8 cellular contexts compared by ENCODE assay signal in the genomic region with DNA sequence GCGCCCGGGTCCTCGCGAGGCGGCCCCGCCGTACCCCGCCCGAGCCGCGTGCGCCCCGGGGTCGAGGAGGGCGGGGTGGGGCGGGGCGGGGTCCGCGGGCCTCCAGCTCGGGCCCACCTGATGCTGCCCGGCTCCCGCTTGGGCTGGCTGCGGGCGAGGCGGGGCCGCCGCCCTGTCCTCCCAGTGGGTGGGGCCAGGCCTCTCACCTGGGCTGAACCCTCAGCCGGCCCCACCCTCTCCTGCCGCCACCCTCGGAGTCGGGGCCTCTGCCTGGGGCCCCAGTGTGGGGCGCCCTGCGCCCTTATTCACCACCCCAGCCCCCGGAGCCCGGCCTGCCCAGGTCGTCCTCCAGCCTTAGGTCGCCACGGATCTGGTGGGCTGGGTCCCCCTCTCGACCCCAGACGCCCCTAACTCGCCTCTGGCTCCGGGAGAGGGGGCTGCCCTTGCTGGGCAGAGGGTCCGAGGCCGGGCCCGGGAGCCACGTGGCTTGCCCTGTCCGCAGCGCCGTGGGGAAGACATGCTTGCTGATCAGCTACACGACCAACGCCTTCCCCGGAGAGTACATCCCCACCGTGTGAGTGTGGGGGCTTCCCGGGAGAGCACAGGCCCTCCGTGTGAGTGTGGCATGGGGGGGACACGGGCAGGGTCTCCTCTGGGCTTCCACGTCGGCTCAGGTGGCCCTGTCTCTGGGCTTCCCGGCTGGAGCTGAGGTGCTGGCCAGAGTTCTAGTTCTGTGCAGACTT. TPM values are rescaled to one million over a fixed set of nuclear protein-coding genes. Genes with fewer than 3 reads are reported as not detected.
DNase-seq lines count a peak whose midpoint lies in the region; ATAC-seq, FAIRE-seq and TF ChIP-seq lines count a peak whose summit lies in the region.

No MANE protein-coding gene starts in this region.

- H3K27ac ChIP-seq in ACC112 (ENCODE audit: low read depth, low read length): no peak overlapping the region
- H3K27ac ChIP-seq in GM23248: no peak overlapping the region
- peak overlapping the region; percentile 52 for H3K27ac ChIP-seq in RWPE2 (ENCODE audit: poor library complexity, severe bottlenecking)

- DNase-seq in GM23248: no peak
- DNase-seq in RWPE2 (ENCODE audit: low spot score): no peak
- no peak for DNase-seq in choroid plexus epithelial cell (ENCODE audit: low read depth)
- no peak for DNase-seq in urothelium cell line (ENCODE audit: low spot score)
- no peak for DNase-seq in NCI-H1092 (lab: John Stamatoyannopoulos, UW)
- DNase-seq in mesenteric fat pad (ENCODE audit: low spot score): no peak

- no peaks in the 10 kb centered on the region for H3K9me3 ChIP-seq in GM23248 (ENCODE audit: low read depth)
- H3K9me3 ChIP-seq in RWPE2 (ENCODE audit: severe bottlenecking): no peaks in the 10 kb centered on the region

- no peak overlapping the region for H3K27ac Mint-ChIP-seq in nephron

- H3K4me1 ChIP-seq in ACC112 (ENCODE audit: control insufficient read depth, insufficient read depth, low read length, unreplicated experiment) (peaks cover 7% of the 10 kb centered on the region), GM23248 (ENCODE audit: insufficient read depth) (no peaks in the 10 kb centered on the region), RWPE2 (ENCODE audit: insufficient read depth, poor library complexity, severe bottlenecking) (no peaks in the 10 kb centered on the region)

- WGBS in GM23248 (ENCODE audit: low coverage in 1 of 2, low lambda C conversion rate in 2 of 2, missing lambda C conversion rate in 2 of 2), 2 experiments: 15 to 17% methylated on average over 29 to 47 of the region's 59 CpGs

- peak overlapping the region; percentile 3; the same call in 1 of the 2 replicates for H3K9ac ChIP-seq in GM23248

- no peaks in the 10 kb centered on the region for H3K9me3 Mint-ChIP-seq in nephron

- H3K27me3 Mint-ChIP-seq in nephron (ENCODE audit: low read depth): peaks cover 16% of the 10 kb centered on the region

- in situ Hi-C loops in GM23248 (cut with MboI): no loop called here

- H3K27me3 ChIP-seq in ACC112 (ENCODE audit: insufficient read depth, low read length) (no peaks in the 10 kb centered on the region), GM23248 (replicated peaks; ENCODE audit: insufficient read depth) (no peaks in the 10 kb centered on the region), RWPE2 (ENCODE audit: insufficient read depth, poor library complexity, severe bottlenecking) (no peaks in the 10 kb centered on the region)

- peak; percentile 65 for ATAC-seq in RWPE2 (ENCODE audit: low read depth)

- H3K4me2 ChIP-seq in GM23248 (ENCODE audit: unreplicated experiment): peak overlapping the region; percentile 47

- no peaks in the 10 kb centered on the region for H4K20me1 ChIP-seq in GM23248 (ENCODE audit: insufficient read depth)

- H2AFZ ChIP-seq in ACC112 (ENCODE audit: low read length, unreplicated experiment) (no peak overlapping the region), GM23248 (no peak overlapping the region)

- H3K4me1 Mint-ChIP-seq in nephron: peaks cover 9% of the 10 kb centered on the region

- H3K4me3 ChIP-seq in ACC112 (ENCODE audit: low read depth, low read length) (peak overlapping the region; percentile 74), GM23248 (peak overlapping the region; percentile 53), RWPE2 (ENCODE audit: severe bottlenecking) (peak overlapping the region; percentile 46), choroid plexus epithelial cell (ENCODE audit: low read depth, low read length) (peak overlapping the region; percentile 58)

- H3K79me2 ChIP-seq in ACC112 (ENCODE audit: control insufficient read depth, insufficient read depth, low read length, unreplicated experiment) (no peaks in the 10 kb centered on the region), GM23248 (ENCODE audit: insufficient read depth) (no peaks in the 10 kb centered on the region)

- no peaks in the 10 kb centered on the region for H3F3A ChIP-seq in GM23248 (ENCODE audit: insufficient read depth)

- H3K36me3 Mint-ChIP-seq in nephron (ENCODE audit: low read depth): no peaks in the 10 kb centered on the region

- no peak for FAIRE-seq in urothelium cell line (lab: Jason Lieb, UNC)

- H3K9me2 ChIP-seq in GM23248 (ENCODE audit: insufficient read depth): no peaks in the 10 kb centered on the region

- peak overlapping the region; percentile 61 to 78 (median 66) for H3K4me3 Mint-ChIP-seq in nephron

- H3K36me3 ChIP-seq in ACC112 (ENCODE audit: insufficient read depth, low read length): no peaks in the 10 kb centered on the region
- H3K36me3 ChIP-seq in GM23248 (ENCODE audit: low read depth): no peaks in the 10 kb centered on the region
- peaks cover 18% of the 10 kb centered on the region for H3K36me3 ChIP-seq in RWPE2 (ENCODE audit: low read depth)

- no peak for TF ChIP-seq CTCF in RWPE2 (IDR thresholded peaks at IDR 0.05; ENCODE audit: poor library complexity, severe bottlenecking)
- no peak for TF ChIP-seq CTCF in choroid plexus epithelial cell (conservative IDR thresholded peaks at IDR 0.05; ENCODE audit: low read depth, low read length)
- TF ChIP-seq CTCF in nephron (IDR thresholded peaks at IDR 0.05; ENCODE audit: unreplicated experiment in 3 of 3): no peak

RNA-seq across cellular contexts. Expression of gene RAC3, which starts 0.6 kb away (rescaled TPM):
- total RNA-seq in GM23248 (2014; rRNA removed; shearing (Covaris generic)): 5.4 and 7.9 TPM in 2 replicates
- polyA plus RNA-seq in GM23248 (2016; fragmentation: Nextera tagmentation; extraction: Ambion mirVana): 1.3 and 1.8 TPM in 2 replicates
- 15.5 TPM for total RNA-seq in mesenteric fat pad

RNA-seq across cellular contexts. Expression of gene DCXR, which starts 5.4 kb away (rescaled TPM):
- 75.8 and 83.5 TPM in 2 replicates for total RNA-seq in GM23248 (2014; rRNA removed; shearing (Covaris generic))
- 69.9 and 70.2 TPM in 2 replicates for polyA plus RNA-seq in GM23248 (2016; fragmentation: Nextera tagmentation; extraction: Ambion mirVana)
- total RNA-seq in mesenteric fat pad: 157 TPM

RNA-seq across cellular contexts. Expression of gene LRRC45, which starts 9.0 kb away (rescaled TPM):
- total RNA-seq in GM23248 (2014; rRNA removed; shearing (Covaris generic)): 14.8 and 15.3 TPM in 2 replicates
- polyA plus RNA-seq in GM23248 (2016; fragmentation: Nextera tagmentation; extraction: Ambion mirVana): 4.4 and 4.5 TPM in 2 replicates
- 7.0 TPM for total RNA-seq in mesenteric fat pad

RNA-seq across cellular contexts. Expression of gene CENPX, which starts 9.4 kb away (rescaled TPM):
- total RNA-seq in GM23248 (2014; rRNA removed; shearing (Covaris generic)): 43.9 and 68.8 TPM in 2 replicates
- 65.2 and 68.6 TPM in 2 replicates for polyA plus RNA-seq in GM23248 (2016; fragmentation: Nextera tagmentation; extraction: Ambion mirVana)
- 47.0 TPM for total RNA-seq in mesenteric fat pad

RNA-seq across cellular contexts. Expression of gene RFNG, which starts 19.6 kb away (rescaled TPM):
- total RNA-seq in GM23248 (2014; rRNA removed; shearing (Covaris generic)): 59.8 and 61.2 TPM in 2 replicates
- polyA plus RNA-seq in GM23248 (2016; fragmentation: Nextera tagmentation; extraction: Ambion mirVana): 10.6 and 11.8 TPM in 2 replicates
- total RNA-seq in mesenteric fat pad: 46.1 TPM
